16 cellular contexts compared by ENCODE assay signal in the genomic region with DNA sequence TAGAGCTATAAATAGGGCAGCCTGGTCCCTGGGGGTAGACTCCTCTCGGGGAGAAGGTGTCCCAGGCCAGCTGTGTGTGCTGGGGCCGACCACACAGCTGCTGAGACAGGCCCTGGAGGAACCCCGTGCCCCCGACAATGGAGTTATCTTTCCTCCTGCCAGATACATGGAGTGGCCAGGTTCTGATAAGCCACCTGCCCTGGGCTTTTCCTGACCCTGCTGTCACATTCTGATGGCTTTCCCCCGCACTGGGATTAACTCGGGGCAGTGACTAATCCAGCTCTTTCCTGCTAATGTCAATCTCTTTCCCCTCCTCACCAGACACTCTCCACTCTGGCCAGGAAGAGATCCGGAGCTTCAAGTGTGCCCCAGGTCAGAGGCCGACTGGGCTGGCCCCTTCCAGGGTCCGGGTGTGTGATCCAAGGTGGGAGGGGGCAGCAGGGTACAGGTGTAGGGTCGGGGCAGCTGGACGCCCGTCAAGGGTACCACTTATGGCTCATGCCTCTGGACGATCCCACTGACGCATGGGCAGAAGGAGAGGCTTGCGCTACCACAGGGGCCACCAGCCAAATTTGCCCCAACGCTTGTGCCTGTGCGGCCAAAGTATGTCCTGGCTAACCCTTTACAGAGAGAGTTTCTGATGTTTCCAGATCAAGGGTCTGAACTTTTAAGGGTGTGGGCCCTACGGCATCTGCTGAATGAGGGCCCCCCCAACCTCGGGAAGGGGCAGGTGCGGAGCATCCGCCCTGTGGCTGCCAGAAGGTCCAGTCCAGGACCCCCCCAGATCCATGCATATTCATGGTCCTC. TPM values are rescaled to one million over a fixed set of nuclear protein-coding genes. Genes with fewer than 3 reads are reported as not detected.
DNase-seq lines count a peak whose midpoint lies in the region; ATAC-seq and TF ChIP-seq lines count a peak whose summit lies in the region.
"Had no signal": no experiment of that assay in that cellular context is flagged by ENCODE, and none has a peak within 500 bp of the region (broad histone marks: within the 10 kb centered on the region; RNA-seq: fewer than 3 reads in every experiment).

No MANE protein-coding gene starts in this region.

- H3K4me3 ChIP-seq in right atrium auricular region (no peak overlapping the region), mesenchymal stem cell (ENCODE audit: insufficient read depth in 1 of 2, low read depth in 1 of 2, low read length in 2 of 2) (no peak overlapping the region), upper lobe of right lung (no peak overlapping the region)
- H3K4me3 ChIP-seq: SK-N-MC had no signal

- TF ChIP-seq CTCF in right atrium auricular region (IDR thresholded peaks at IDR 0.05) (no peak), activated B cell treated with CpG ODN at 0.5 μM for 24 hours (IDR thresholded peaks at IDR 0.05) (no peak), upper lobe of right lung (IDR thresholded peaks at IDR 0.05) (no peak)

- ATAC-seq in Right ventricle myocardium superior (ENCODE audit: poor library complexity): no peak
- ATAC-seq in activated B cell treated with CpG ODN at 0.5 μM for 24 hours (ENCODE audit: low read depth): no peak
- ATAC-seq in upper lobe of right lung: no peak
- no peak for ATAC-seq in HG03045 (IDR thresholded peaks at IDR 0.05; ENCODE audit: unreplicated experiment)
- no peak for ATAC-seq in GM19023 (IDR thresholded peaks at IDR 0.05; ENCODE audit: unreplicated experiment)
- no peak for ATAC-seq in GM21825 (IDR thresholded peaks at IDR 0.05; ENCODE audit: unreplicated experiment)
- ATAC-seq: naive thymus-derived CD8-positive, alpha-beta T cell had no signal

- peak overlapping the region; percentile 74 for H4K8ac ChIP-seq in mesenchymal stem cell (ENCODE audit: low read length)

- H3K27me3 ChIP-seq in right atrium auricular region (no peaks in the 10 kb centered on the region), mesenchymal stem cell (ENCODE audit: control insufficient read depth in 1 of 2, insufficient read depth in 1 of 2, low read length in 2 of 2) (no peaks in the 10 kb centered on the region), upper lobe of right lung (no peaks in the 10 kb centered on the region)

- no peak overlapping the region for H3K4ac ChIP-seq in mesenchymal stem cell (ENCODE audit: low read depth in 1 of 2, low read length in 2 of 2)

- peak overlapping the region; percentile 5 for H2BK15ac ChIP-seq in mesenchymal stem cell (ENCODE audit: low read depth, poor library complexity, severe bottlenecking)

- H3K36me3 ChIP-seq in right atrium auricular region: no peaks in the 10 kb centered on the region
- no peaks in the 10 kb centered on the region for H3K36me3 ChIP-seq in mesenchymal stem cell (ENCODE audit: control insufficient read depth in 1 of 2, insufficient read depth in 2 of 2, low read depth in 1 of 2, low read length in 2 of 2)
- H3K36me3 ChIP-seq in upper lobe of right lung: no peaks in the 10 kb centered on the region

- H3K4me1 ChIP-seq in right atrium auricular region (no peaks in the 10 kb centered on the region), mesenchymal stem cell (ENCODE audit: control insufficient read depth, insufficient read depth, low read depth, low read length) (peaks cover 13% of the 10 kb centered on the region), upper lobe of right lung (no peaks in the 10 kb centered on the region)

- no peak overlapping the region for H3K27ac Mint-ChIP-seq in activated B cell treated with CpG ODN at 0.5 μM for 24 hours

- H3K27ac ChIP-seq in right atrium auricular region (no peak overlapping the region), mesenchymal stem cell (ENCODE audit: low read length, poor library complexity, severe bottlenecking) (no peak overlapping the region), upper lobe of right lung (no peak overlapping the region)
- H3K27ac ChIP-seq: SK-N-MC had no signal

- 68% methylated on average over 21 of the region's 21 CpGs for WGBS in mesenchymal stem cell

- no peak overlapping the region for H2AK5ac ChIP-seq in mesenchymal stem cell (ENCODE audit: low read length, severe bottlenecking)

- peak overlapping the region in 1 of 2 experiments; percentile 6 for H3K14ac ChIP-seq in mesenchymal stem cell (ENCODE audit: low read length in 2 of 2)

- H3K4me2 ChIP-seq in mesenchymal stem cell (ENCODE audit: low read length, poor library complexity, severe bottlenecking): no peak overlapping the region

- H3K27me3 Mint-ChIP-seq in activated B cell treated with CpG ODN at 0.5 μM for 24 hours: peaks cover 16% of the 10 kb centered on the region

- H3K79me1 ChIP-seq in mesenchymal stem cell (replicated peaks; ENCODE audit: low read length, poor library complexity, severe bottlenecking): no peaks in the 10 kb centered on the region

- no peaks in the 10 kb centered on the region for H3K36me3 Mint-ChIP-seq in activated B cell treated with CpG ODN at 0.5 μM for 24 hours (ENCODE audit: low read depth)
- H3K36me3 Mint-ChIP-seq: naive thymus-derived CD8-positive, alpha-beta T cell had no signal

- H3K9me3 Mint-ChIP-seq in activated B cell treated with CpG ODN at 0.5 μM for 24 hours: no peaks in the 10 kb centered on the region
- H3K9me3 Mint-ChIP-seq: naive thymus-derived CD8-positive, alpha-beta T cell had no signal

- no peak overlapping the region for H2AFZ ChIP-seq in mesenchymal stem cell (ENCODE audit: low read depth, low read length)

- H3K23ac ChIP-seq in mesenchymal stem cell (ENCODE audit: low read length in 2 of 2): no peak overlapping the region

- DNase-seq in right atrium auricular region (ENCODE audit: low spot score) (peak; percentile 16), Right ventricle myocardium superior (no peak), activated B cell treated with CpG ODN at 0.5 μM for 24 hours (peak; percentile 7), mesenchymal stem cell (no peak), upper lobe of right lung (peak; percentile 49)
- DNase-seq: activated CD4-positive, alpha-beta T cell treated with anti-CD3 and anti-CD28 coated beads, Interleukin-2, amount 50 U/mL, for 1 hour; foreskin fibroblast; GDM1; GOT3; NCI-H1694; T1000 had no signal

- intact Hi-C loops in Right ventricle myocardium superior (cut with DNase I): no loop called here
- intact Hi-C loops in activated B cell treated with CpG ODN at 0.5 μM for 24 hours (cut with micrococcal nuclease): no loop called here
- intact Hi-C loops in upper lobe of right lung (cut with DNase I): no loop called here

- H3K4me1 Mint-ChIP-seq in activated B cell treated with CpG ODN at 0.5 μM for 24 hours: no peaks in the 10 kb centered on the region

- H3K9me3 ChIP-seq in right atrium auricular region (no peaks in the 10 kb centered on the region), mesenchymal stem cell (ENCODE audit: control insufficient read depth, low read length) (no peaks in the 10 kb centered on the region), upper lobe of right lung (no peaks in the 10 kb centered on the region)

- H3K18ac ChIP-seq in mesenchymal stem cell (ENCODE audit: low read depth in 1 of 2, low read length in 2 of 2): peak overlapping the region in 1 of 2 experiments; percentile 59

- no peak overlapping the region for H3K4me3 Mint-ChIP-seq in activated B cell treated with CpG ODN at 0.5 μM for 24 hours
- H3K4me3 Mint-ChIP-seq: naive thymus-derived CD8-positive, alpha-beta T cell had no signal

- H2BK12ac ChIP-seq in mesenchymal stem cell (ENCODE audit: low read length in 2 of 2): peak overlapping the region in 1 of 2 experiments; percentile 85

- no peak overlapping the region for H2BK120ac ChIP-seq in mesenchymal stem cell (ENCODE audit: low read depth, low read length)

- CTCF ChIA-PET in activated B cell treated with CpG ODN at 0.5 μM for 24 hours (lab: Charles Lee): no interaction called here

- no peak overlapping the region for H3K9ac ChIP-seq in mesenchymal stem cell (ENCODE audit: low read length)

- no peak overlapping the region for H2BK5ac ChIP-seq in mesenchymal stem cell (ENCODE audit: low read depth, low read length, poor library complexity, severe bottlenecking)

- H4K91ac ChIP-seq in mesenchymal stem cell (ENCODE audit: low read length): no peak overlapping the region

- POLR2A ChIA-PET in activated B cell treated with CpG ODN at 0.5 μM for 24 hours (lab: Charles Lee): no interaction called here

RNA-seq across cellular contexts. Expression of a gene that starts 20.6 kb away (rescaled TPM):
- total RNA-seq in right atrium auricular region (10 to 100 TPM; 10.9 to 22.0 TPM), Right ventricle myocardium superior (12.7 TPM), activated B cell treated with CpG ODN at 0.5 μM for 24 hours (0.02 TPM in 1 of 2 replicates, not detected in the other), upper lobe of right lung (37.8 TPM)
- polyA plus RNA-seq in mesenchymal stem cell (2013, experiment 1 of 2): 754 TPM
- polyA plus RNA-seq in mesenchymal stem cell (2013, experiment 2 of 2): 709 TPM
- polyA plus RNA-seq: naive thymus-derived CD8-positive, alpha-beta T cell had no signal

Comparison
In these comparisons a context has a peak if more than half of its experiments do, and no peak if none do; other contexts are left out.
1. DNase-seq: peak in right atrium auricular region (single experiment), activated B cell treated with CpG ODN at 0.5 μM for 24 hours (single experiment) and upper lobe of right lung (single experiment); none in Right ventricle myocardium superior (single experiment) and mesenchymal stem cell (single experiment).
2. RNA of a gene that starts 20.6 kb away (total RNA-seq): 37.8 TPM in upper lobe of right lung (single experiment), 10.9 to 22.0 TPM in right atrium auricular region and 12.7 TPM in Right ventricle myocardium superior (single experiment); 0.02 TPM in activated B cell treated with CpG ODN at 0.5 μM for 24 hours; every median in the first group is over 10 times any median in the second.